ENCODE assay signal across 22 cellular contexts in genomic region chr13:92602560-92602959, GRCh38.
DNase-seq lines count a peak whose midpoint lies in the region; ATAC-seq and TF ChIP-seq lines count a peak whose summit lies in the region.
"Had no signal": no experiment of that assay in that cellular context is flagged by ENCODE, and none has a peak within 500 bp of the region (broad histone marks: within the 10 kb centered on the region; RNA-seq: fewer than 3 reads in every experiment).

No MANE protein-coding gene starts in this region.

- in situ Hi-C loops in brain microvascular endothelial cell (cut with HindIII; ENCODE audit: low pct_ligation_motif_present, low sequenced_read_pairs): no loop called here

- no peaks in the 10 kb centered on the region for H3K9me3 Mint-ChIP-seq in activated T-cell treated with anti-CD3 and anti-CD28 coated beads, Interleukin-2, amount 50 U/mL, for 24 hours

- TF ChIP-seq CTCF in brain microvascular endothelial cell (IDR thresholded peaks at IDR 0.05; ENCODE audit: low read depth, low read length, missing control alignments) (no peak), fibroblast of mammary gland (conservative IDR thresholded peaks at IDR 0.05; ENCODE audit: control insufficient read depth, insufficient read depth, low read depth, low read length) (no peak)

- H3K27me3 Mint-ChIP-seq in activated T-cell treated with anti-CD3 and anti-CD28 coated beads, Interleukin-2, amount 50 U/mL, for 24 hours: no peaks in the 10 kb centered on the region
- H3K27me3 Mint-ChIP-seq: IgD-negative memory B cell had no signal

- H3K4me3 ChIP-seq in brain microvascular endothelial cell (ENCODE audit: low read depth, low read length) (no peak overlapping the region), fibroblast of mammary gland (ENCODE audit: control insufficient read depth, low read depth, low read length) (no peak overlapping the region)

- no peaks in the 10 kb centered on the region for H3K4me1 Mint-ChIP-seq in activated T-cell treated with anti-CD3 and anti-CD28 coated beads, Interleukin-2, amount 50 U/mL, for 24 hours (ENCODE audit: low read depth)
- H3K4me1 Mint-ChIP-seq: IgD-negative memory B cell had no signal

- H3K27ac ChIP-seq in brain microvascular endothelial cell: no peak overlapping the region
- H3K27ac ChIP-seq: 22Rv1, C4-2B had no signal

- DNase-seq in DMS53 (lab: John Stamatoyannopoulos, UW): peak; percentile 6
- DNase-seq in DMS53 treated with DMSO at 0.1 percent for 48 hours (lab: John Stamatoyannopoulos, UW; ENCODE audit: unreplicated experiment): no peak
- DNase-seq in brain microvascular endothelial cell: peak; percentile 12
- DNase-seq in fibroblast of mammary gland (ENCODE audit: low read depth): peak; percentile 12
- DNase-seq in renal cortical epithelial cell (ENCODE audit: low read depth): peak; percentile 51
- no peak for DNase-seq in hippocampal formation (lab: John Stamatoyannopoulos, UW)
- DNase-seq in activated T-cell treated with anti-CD3 and anti-CD28 coated beads, Interleukin-2, amount 50 U/mL, for 24 hours: no peak
- DNase-seq: AML-193, DMS79 treated with DMSO at 0.1 percent for 48 hours, Kasumi-1, MM.1S, NCI-H1092, NCI-H1436 treated with DMSO at 0.1 percent for 48 hours, NCI-H2029 treated with DMSO at 0.1 percent for 48 hours, NCI-H2171 treated with DMSO at 0.1 percent for 48 hours, NCI-H446, NCI-H69, Right ventricle myocardium superior had no signal

- H3K27ac Mint-ChIP-seq in activated T-cell treated with anti-CD3 and anti-CD28 coated beads, Interleukin-2, amount 50 U/mL, for 24 hours: no peak overlapping the region
- H3K27ac Mint-ChIP-seq: IgD-negative memory B cell had no signal

- no peaks in the 10 kb centered on the region for H3K27me3 ChIP-seq in brain microvascular endothelial cell (replicated peaks)

- H3K36me3 Mint-ChIP-seq in activated T-cell treated with anti-CD3 and anti-CD28 coated beads, Interleukin-2, amount 50 U/mL, for 24 hours (ENCODE audit: low read depth): no peaks in the 10 kb centered on the region
- H3K36me3 Mint-ChIP-seq: IgD-negative memory B cell had no signal

- no peak overlapping the region for H3K4me3 Mint-ChIP-seq in activated T-cell treated with anti-CD3 and anti-CD28 coated beads, Interleukin-2, amount 50 U/mL, for 24 hours
- H3K4me3 Mint-ChIP-seq: IgD-negative memory B cell had no signal

- ATAC-seq in GM19463 (IDR thresholded peaks at IDR 0.05; ENCODE audit: unreplicated experiment): no peak

- no peaks in the 10 kb centered on the region for H3K36me3 ChIP-seq in brain microvascular endothelial cell (replicated peaks)

Comparison
In these comparisons a context has a peak if more than half of its experiments do, and no peak if none do; other contexts are left out.
1. DNase-seq: peak in DMS53 (single experiment), brain microvascular endothelial cell (single experiment), fibroblast of mammary gland (single experiment) and renal cortical epithelial cell (single experiment); none in DMS53 treated with DMSO at 0.1 percent for 48 hours (single experiment), hippocampal formation (0 of 2) and activated T-cell treated with anti-CD3 and anti-CD28 coated beads, Interleukin-2, amount 50 U/mL, for 24 hours (single experiment).